8 cellular contexts compared by ENCODE assay signal in genomic region chr1:86703696-86704455, GRCh38. TPM values are rescaled to one million over a fixed set of nuclear protein-coding genes. Genes with fewer than 3 reads are reported as not detected.
DNase-seq lines count a peak whose midpoint lies in the region; ATAC-seq and TF ChIP-seq lines count a peak whose summit lies in the region.

No MANE protein-coding gene starts in this region.

- no peak for DNase-seq in activated naive CD4-positive, alpha-beta T cell treated with anti-CD3 and anti-CD28 coated beads, Interleukin-2, amount 10 ng/mL, durations not matched to agents 7 days and 5 days
- no peak for DNase-seq in activated naive CD4-positive, alpha-beta T cell treated with anti-CD3 and anti-CD28 coated beads, Interleukin-2, amount 50 U/mL, for 16 hours
- peak; percentile 73 for DNase-seq in NCI-H2107 (lab: John Stamatoyannopoulos, UW)
- DNase-seq in activated CD4-positive, CD25-positive, alpha-beta regulatory T cell treated with anti-CD3 and anti-CD28 coated beads, Interleukin-2, amount 50 U/mL, for 16 hours (ENCODE audit: low read depth, low spot score): peak; percentile 19
- no peak for DNase-seq in esophagus squamous epithelium (lab: John Stamatoyannopoulos, UW)
- DNase-seq in naive thymus-derived CD8-positive, alpha-beta T cell: peak in 3 of 10 donors; percentile 33 to 74 (median 43)
- no peak for DNase-seq in NCI-H128 (lab: John Stamatoyannopoulos, UW; ENCODE audit: unreplicated experiment)

- H3K9me3 ChIP-seq in esophagus squamous epithelium: no peaks in the 10 kb centered on the region

- H3K36me3 ChIP-seq in esophagus squamous epithelium: no peaks in the 10 kb centered on the region

- WGBS in esophagus squamous epithelium, 2 donors: 2 to 3% methylated on average over 24 to 32 of the region's 34 CpGs

- TF ChIP-seq CTCF in esophagus squamous epithelium (IDR thresholded peaks at IDR 0.05): no peak

- TF ChIP-seq POLR2A in esophagus squamous epithelium (IDR thresholded peaks at IDR 0.05): no peak

- intact Hi-C loops in esophagus squamous epithelium (cut with DNase I): no loop called here

- peak overlapping the region; percentile 99 for H3K27ac Mint-ChIP-seq in activated naive CD4-positive, alpha-beta T cell treated with anti-CD3 and anti-CD28 coated beads, Interleukin-2, amount 10 ng/mL, durations not matched to agents 7 days and 5 days
- peak overlapping the region; percentile 95 to 99 (median 98) for H3K27ac Mint-ChIP-seq in naive thymus-derived CD8-positive, alpha-beta T cell

- CTCF ChIA-PET in activated naive CD4-positive, alpha-beta T cell treated with anti-CD3 and anti-CD28 coated beads, Interleukin-2, amount 10 ng/mL, durations not matched to agents 7 days and 5 days (lab: Charles Lee): interaction anchor here (1.1 to 2.5 kb wide), 11 partner anchors 15 to 382 kb away, joined by 3 to 10 read pairs (median 5); partner anchors contain the start of gene ODF2L

- ATAC-seq in HG02870 (IDR thresholded peaks at IDR 0.05; ENCODE audit: unreplicated experiment): peak; percentile 34
- peak; percentile 51 to 56 for ATAC-seq in naive thymus-derived CD8-positive, alpha-beta T cell

- no peaks in the 10 kb centered on the region for H3K27me3 Mint-ChIP-seq in activated naive CD4-positive, alpha-beta T cell treated with anti-CD3 and anti-CD28 coated beads, Interleukin-2, amount 10 ng/mL, durations not matched to agents 7 days and 5 days
- no peaks in the 10 kb centered on the region for H3K27me3 Mint-ChIP-seq in naive thymus-derived CD8-positive, alpha-beta T cell

- peak overlapping the region; percentile 73 to 84 (median 80) for H3K4me3 ChIP-seq in esophagus squamous epithelium

- H3K27me3 ChIP-seq in esophagus squamous epithelium: no peaks in the 10 kb centered on the region

- peak overlapping the region; percentile 92 for H3K4me3 Mint-ChIP-seq in activated naive CD4-positive, alpha-beta T cell treated with anti-CD3 and anti-CD28 coated beads, Interleukin-2, amount 10 ng/mL, durations not matched to agents 7 days and 5 days
- peak overlapping the region; percentile 87 to 99 (median 96) for H3K4me3 Mint-ChIP-seq in naive thymus-derived CD8-positive, alpha-beta T cell

- peak overlapping the region; percentile 96 to 100 (median 97) for H3K27ac ChIP-seq in esophagus squamous epithelium

- H3K36me3 Mint-ChIP-seq in activated naive CD4-positive, alpha-beta T cell treated with anti-CD3 and anti-CD28 coated beads, Interleukin-2, amount 10 ng/mL, durations not matched to agents 7 days and 5 days: peaks cover 9% of the 10 kb centered on the region
- H3K36me3 Mint-ChIP-seq in naive thymus-derived CD8-positive, alpha-beta T cell: peaks cover 0 to 4% (median 0%) of the 10 kb centered on the region in 3 donors

- H3K4me1 Mint-ChIP-seq in activated naive CD4-positive, alpha-beta T cell treated with anti-CD3 and anti-CD28 coated beads, Interleukin-2, amount 10 ng/mL, durations not matched to agents 7 days and 5 days: peaks cover 42% of the 10 kb centered on the region
- peaks cover 18 to 48% (median 43%) of the 10 kb centered on the region in 4 donors for H3K4me1 Mint-ChIP-seq in naive thymus-derived CD8-positive, alpha-beta T cell

- peaks cover 10 to 45% (median 29%) of the 10 kb centered on the region in 3 donors for H3K4me1 ChIP-seq in esophagus squamous epithelium

- POLR2A ChIA-PET in naive thymus-derived CD8-positive, alpha-beta T cell (lab: Charles Lee): interaction anchor here (0.8 to 2.9 kb wide), 15 partner anchors 8 to 1980 kb away, joined by 3 to 55 read pairs (median 9); partner anchors contain the start of genes HS2ST1, ODF2L, PKN2 and SELENOF

- no peaks in the 10 kb centered on the region for H3K9me3 Mint-ChIP-seq in activated naive CD4-positive, alpha-beta T cell treated with anti-CD3 and anti-CD28 coated beads, Interleukin-2, amount 10 ng/mL, durations not matched to agents 7 days and 5 days
- H3K9me3 Mint-ChIP-seq in naive thymus-derived CD8-positive, alpha-beta T cell: no peaks in the 10 kb centered on the region

RNA-seq across cellular contexts. Expression of gene SH3GLB1, which starts 0.5 kb away (rescaled TPM):
- total RNA-seq in esophagus squamous epithelium: 10 to 100 TPM; 46.6 to 53.4 (median 47.2) TPM
- 10 to 100 TPM; 46.1 to 50.0 TPM for total RNA-seq in naive thymus-derived CD8-positive, alpha-beta T cell
- polyA plus RNA-seq in naive thymus-derived CD8-positive, alpha-beta T cell: 10 to 100 TPM; 21.5 to 29.8 (median 26.3) TPM

Comparison
In these comparisons a context has a peak if more than half of its experiments do, and no peak if none do; other contexts are left out.
1. DNase-seq: peak in NCI-H2107 (single experiment) and activated CD4-positive, CD25-positive, alpha-beta regulatory T cell treated with anti-CD3 and anti-CD28 coated beads, Interleukin-2, amount 50 U/mL, for 16 hours (single experiment); none in activated naive CD4-positive, alpha-beta T cell treated with anti-CD3 and anti-CD28 coated beads, Interleukin-2, amount 10 ng/mL, durations not matched to agents 7 days and 5 days (single experiment), activated naive CD4-positive, alpha-beta T cell treated with anti-CD3 and anti-CD28 coated beads, Interleukin-2, amount 50 U/mL, for 16 hours (single experiment), esophagus squamous epithelium (single experiment) and NCI-H128 (single experiment).